8 cellular contexts compared by ENCODE assay signal in genomic region chr14:64294672-64295413, GRCh38. TPM values are rescaled to one million over a fixed set of nuclear protein-coding genes. Genes with fewer than 3 reads are reported as not detected.
A peak's percentile ranks its signal among the peaks of the same experiment; 100 is the strongest.
DNase-seq lines count a peak whose midpoint lies in the region; ATAC-seq, FAIRE-seq and TF ChIP-seq lines count a peak whose summit lies in the region.

No MANE protein-coding gene starts in this region.

- no peak for TF ChIP-seq EP300 in tibial nerve (IDR thresholded peaks at IDR 0.05)

- H3K4me3 ChIP-seq in RWPE2 (ENCODE audit: severe bottlenecking) (no peak overlapping the region), pancreas (peak overlapping the region in 3 of 4 donors; percentile 8 to 48 (median 40)), tibial nerve (peak overlapping the region in 3 of 4 donors; percentile 36 to 53 (median 47))

- intact Hi-C loops in pancreas (cut with DNase I): loop anchor here in 2 of 3 donors (5.0 to 10.0 kb wide), 3 partner anchors 158 to 500 kb away; no protein-coding TSS in a partner anchor

- DNase-seq in COLO668 (lab: John Stamatoyannopoulos, UW; ENCODE audit: unreplicated experiment): peak; percentile 77
- peak; percentile 58 for DNase-seq in HPDE6-E6E7 (ENCODE audit: extremely low spot score)
- peak; percentile 70 for DNase-seq in RWPE2 (ENCODE audit: low spot score)
- DNase-seq in activated gamma-delta T cell (lab: John Stamatoyannopoulos, UW): peak; percentile 38
- DNase-seq in globus pallidus (ENCODE audit: low spot score): peak; percentile 35
- DNase-seq in pancreas: peak; percentile 76 to 99 (median 86)
- peak; percentile 23 to 43 for DNase-seq in tibial nerve (ENCODE audit: low spot score in 2 of 2)

- WGBS in pancreas, 2 donors: 6 to 9% methylated on average over 20 of the region's 20 CpGs
- WGBS in tibial nerve, 2 donors: 10 to 19% methylated on average over 10 to 20 of the region's 20 CpGs

- TF ChIP-seq CTCF in RWPE2 (IDR thresholded peaks at IDR 0.05; ENCODE audit: poor library complexity, severe bottlenecking): peak; percentile 76
- peak; percentile 73 to 83 (median 77) for TF ChIP-seq CTCF in pancreas (IDR thresholded peaks at IDR 0.05)
- peak; percentile 51 to 77 (median 65) for TF ChIP-seq CTCF in tibial nerve (IDR thresholded peaks at IDR 0.05)

- TF ChIP-seq POLR2A in tibial nerve (IDR thresholded peaks at IDR 0.05): no peak

- ATAC-seq in GM19463 (IDR thresholded peaks at IDR 0.05; ENCODE audit: unreplicated experiment) (peak; percentile 86), RWPE2 (ENCODE audit: low read depth) (peak; percentile 52), pancreas (peak; percentile 94 to 98 (median 97))

- H3K4me1 ChIP-seq in RWPE2 (ENCODE audit: insufficient read depth, poor library complexity, severe bottlenecking): no peaks in the 10 kb centered on the region
- H3K4me1 ChIP-seq in pancreas: peaks cover 0 to 6% (median 0%) of the 10 kb centered on the region in 3 donors
- H3K4me1 ChIP-seq in tibial nerve: peaks cover 0 to 30% (median 9%) of the 10 kb centered on the region in 4 donors

- H3K9me3 ChIP-seq in RWPE2 (ENCODE audit: severe bottlenecking) (no peaks in the 10 kb centered on the region), pancreas (no peaks in the 10 kb centered on the region), tibial nerve (no peaks in the 10 kb centered on the region)

- no peaks in the 10 kb centered on the region for H3K27me3 ChIP-seq in RWPE2 (ENCODE audit: insufficient read depth, poor library complexity, severe bottlenecking)
- H3K27me3 ChIP-seq in pancreas: peaks cover 0 to 7% (median 0%) of the 10 kb centered on the region in 4 donors
- H3K27me3 ChIP-seq in tibial nerve: peaks cover 0 to 52% of the 10 kb centered on the region in 2 donors

- no peak for FAIRE-seq in pancreas (lab: Jason Lieb, UNC)

- H3K27ac ChIP-seq in RWPE2 (ENCODE audit: poor library complexity, severe bottlenecking) (no peak overlapping the region), pancreas (no peak overlapping the region), tibial nerve (no peak overlapping the region)

- H3K36me3 ChIP-seq in RWPE2 (ENCODE audit: low read depth) (no peaks in the 10 kb centered on the region), pancreas (no peaks in the 10 kb centered on the region), tibial nerve (no peaks in the 10 kb centered on the region)

RNA-seq across cellular contexts. Expression of gene ESR2, which starts 0.7 kb away (rescaled TPM):
- under 1 TPM; 0.08 to 0.78 (median 0.22) TPM for total RNA-seq in pancreas
- polyA plus RNA-seq in pancreas: under 1 TPM; 0.09 to 0.19 TPM
- 1 to 10 TPM in 3 of 4 donors, under 1 TPM in 1; 0.59 to 2.4 (median 1.5) TPM for total RNA-seq in tibial nerve

Comparison
In these comparisons a context has a peak if more than half of its experiments do, and no peak if none do; other contexts are left out.
1. DNase-seq: peak in every context shown above with its lines; median percentile 86 in pancreas; 77 in COLO668; 70 in RWPE2; 58 in HPDE6-E6E7; 38 in activated gamma-delta T cell; 35 in globus pallidus; 33 in tibial nerve.